Comparison of ENCODE assay signal across 10 cellular contexts in genomic region chr13:26561636-26562537, GRCh38. TPM values are rescaled to one million over a fixed set of nuclear protein-coding genes. Genes with fewer than 3 reads are reported as not detected.
DNase-seq lines count a peak whose midpoint lies in the region; ATAC-seq and TF ChIP-seq lines count a peak whose summit lies in the region.
"Had no signal": no experiment of that assay in that cellular context is flagged by ENCODE, and none has a peak within 500 bp of the region (broad histone marks: within the 10 kb centered on the region; RNA-seq: fewer than 3 reads in every experiment).

No MANE protein-coding gene starts in this region.

- CTCF ChIA-PET in Calu3 (lab: Charles Lee): no interaction called here

- ATAC-seq in HG03469 (IDR thresholded peaks at IDR 0.05; ENCODE audit: unreplicated experiment) (no peak), left lobe of liver (no peak)

- intact Hi-C loops in Calu3 (cut with micrococcal nuclease; ENCODE audit: unreplicated experiment): no loop called here

- DNase-seq in Daoy (ENCODE audit: low read depth): peak; percentile 13
- peak; percentile 27 for DNase-seq in NCI-H226
- peak; percentile 56 for DNase-seq in fibroblast of mammary gland (ENCODE audit: low read depth)
- peak; percentile 20 for DNase-seq in neural crest cell (ENCODE audit: low read depth, low spot score)
- DNase-seq in NCI-H128 (lab: John Stamatoyannopoulos, UW; ENCODE audit: unreplicated experiment): no peak
- DNase-seq in Calu3: no peak
- DNase-seq in left lobe of liver (ENCODE audit: low spot score): no peak
- DNase-seq: anterior cingulate cortex, Karpas-422 had no signal

- TF ChIP-seq CTCF in fibroblast of mammary gland (conservative IDR thresholded peaks at IDR 0.05; ENCODE audit: control insufficient read depth, insufficient read depth, low read depth, low read length): no peak
- no peak for TF ChIP-seq CTCF in neural crest cell (conservative IDR thresholded peaks at IDR 0.05)
- TF ChIP-seq CTCF in Calu3 (IDR thresholded peaks at IDR 0.05; ENCODE audit: unreplicated experiment): no peak

- H3K4me3 Mint-ChIP-seq in neural crest cell (no peak overlapping the region), Calu3 (ENCODE audit: low read depth, unreplicated experiment) (no peak overlapping the region)

- H3K27me3 Mint-ChIP-seq in neural crest cell (ENCODE audit: low read depth) (peaks cover under 1% of the 10 kb centered on the region), Calu3 (ENCODE audit: unreplicated experiment) (no peaks in the 10 kb centered on the region)

- no peak overlapping the region for H3K27ac Mint-ChIP-seq in neural crest cell (ENCODE audit: unreplicated experiment)
- H3K27ac Mint-ChIP-seq in Calu3 (ENCODE audit: unreplicated experiment): no peak overlapping the region

- H3K4me1 Mint-ChIP-seq in neural crest cell: peaks cover 36% of the 10 kb centered on the region
- no peaks in the 10 kb centered on the region for H3K4me1 Mint-ChIP-seq in Calu3 (ENCODE audit: low read depth, unreplicated experiment)

- H3K36me3 Mint-ChIP-seq in neural crest cell (ENCODE audit: low read depth) (no peaks in the 10 kb centered on the region), Calu3 (ENCODE audit: insufficient read depth, unreplicated experiment) (peaks cover 8% of the 10 kb centered on the region)

- H3K4me3 ChIP-seq in fibroblast of mammary gland (ENCODE audit: control insufficient read depth, low read depth, low read length): no peak overlapping the region

- H3K9me3 Mint-ChIP-seq in neural crest cell: no peaks in the 10 kb centered on the region
- H3K9me3 Mint-ChIP-seq in Calu3 (ENCODE audit: low read depth, unreplicated experiment): no peaks in the 10 kb centered on the region

- BruUV-seq in Calu3 (replicated peaks; lab: Mats Ljungman, UMichigan): no TSS peak

RNA-seq across cellular contexts. Expression of gene WASF3, which starts 4.4 kb away (rescaled TPM):
- 4.4 and 5.6 TPM in 2 replicates for total RNA-seq in Daoy (2014; rRNA removed; shearing (Covaris generic))
- 78.2 and 79.7 TPM in 2 replicates for total RNA-seq in neural crest cell
- total RNA-seq in Calu3 (2022): 8.7 and 10.1 TPM in 2 replicates
- 8.5 TPM for total RNA-seq in left lobe of liver

Comparison
In these comparisons a context has a peak if more than half of its experiments do, and no peak if none do; other contexts are left out.
1. DNase-seq: peak in Daoy (single experiment), NCI-H226 (single experiment), fibroblast of mammary gland (single experiment) and neural crest cell (single experiment); none in NCI-H128 (single experiment), Calu3 (single experiment) and left lobe of liver (single experiment).